In genomic region chr4:30600246-30600645, GRCh38 we compare ENCODE assay signal across 15 cellular contexts.
DNase-seq lines count a peak whose midpoint lies in the region; FAIRE-seq and TF ChIP-seq lines count a peak whose summit lies in the region.
"Had no signal": no experiment of that assay in that cellular context is flagged by ENCODE, and none has a peak within 500 bp of the region (broad histone marks: within the 10 kb centered on the region; RNA-seq: fewer than 3 reads in every experiment).

No MANE protein-coding gene starts in this region.

- peak overlapping the region; percentile 92 for H3K27ac Mint-ChIP-seq in astrocyte (ENCODE audit: unreplicated experiment)
- H3K27ac Mint-ChIP-seq: CD4-positive, alpha-beta memory T cell had no signal

- no peaks in the 10 kb centered on the region for H3K9me3 Mint-ChIP-seq in astrocyte (ENCODE audit: unreplicated experiment)

- H3K27ac ChIP-seq in astrocyte (ENCODE audit: low read depth, low read length), result no peak overlapping the region
- H3K27ac ChIP-seq in tibial artery, result no peak overlapping the region
- H3K27ac ChIP-seq: cardiac muscle cell, parathyroid adenoma had no signal

- peaks cover 13% of the 10 kb centered on the region for H3K4me1 Mint-ChIP-seq in astrocyte (ENCODE audit: low read depth, unreplicated experiment)
- H3K4me1 Mint-ChIP-seq: CD4-positive, alpha-beta memory T cell had no signal

- H3K4me1 ChIP-seq in astrocyte (ENCODE audit: insufficient read depth, low read length), result no peaks in the 10 kb centered on the region
- no peaks in the 10 kb centered on the region for H3K4me1 ChIP-seq in BE2C
- H3K4me1 ChIP-seq in tibial artery, result no peaks in the 10 kb centered on the region
- H3K4me1 ChIP-seq: parathyroid adenoma had no signal

- H4K20me1 ChIP-seq in astrocyte (ENCODE audit: insufficient read depth, low read length), result no peaks in the 10 kb centered on the region

- H3K79me2 ChIP-seq in astrocyte (ENCODE audit: insufficient read depth, low read length), result no peaks in the 10 kb centered on the region
- H3K79me2 ChIP-seq: parathyroid adenoma had no signal

- TF ChIP-seq CTCF in astrocyte (IDR thresholded peaks at IDR 0.05; ENCODE audit: insufficient read depth, low read depth, low read length) (no peak), GM10266 (IDR thresholded peaks at IDR 0.05; ENCODE audit: control insufficient read depth, insufficient read depth, low read depth, missing control alignments) (no peak), BE2C (IDR thresholded peaks at IDR 0.05; ENCODE audit: low read depth, low read length) (no peak), tibial artery (IDR thresholded peaks at IDR 0.05) (no peak)

- FAIRE-seq in astrocyte (lab: Jason Lieb, UNC), result no peak
- FAIRE-seq: A204.1 had no signal

- no peaks in the 10 kb centered on the region for H3K36me3 ChIP-seq in astrocyte (ENCODE audit: insufficient read depth, low read length)
- H3K36me3 ChIP-seq in BE2C, result no peaks in the 10 kb centered on the region
- no peaks in the 10 kb centered on the region for H3K36me3 ChIP-seq in tibial artery
- H3K36me3 ChIP-seq: cardiac muscle cell had no signal

- no peak overlapping the region for H3K9ac ChIP-seq in astrocyte (ENCODE audit: low read length)
- H3K9ac ChIP-seq: parathyroid adenoma had no signal

- H3K4me3 ChIP-seq in astrocyte (ENCODE audit: insufficient read depth, low read depth, low read length) (no peak overlapping the region), BE2C (ENCODE audit: low read depth, low read length) (no peak overlapping the region), tibial artery (no peak overlapping the region)
- H3K4me3 ChIP-seq: cardiac muscle cell had no signal

- H3K9me3 ChIP-seq in astrocyte (ENCODE audit: insufficient read depth, low read depth, low read length) (no peaks in the 10 kb centered on the region), BE2C (no peaks in the 10 kb centered on the region), tibial artery (no peaks in the 10 kb centered on the region)

- no peaks in the 10 kb centered on the region for H3K36me3 Mint-ChIP-seq in astrocyte (ENCODE audit: low read depth, unreplicated experiment)
- H3K36me3 Mint-ChIP-seq: CD4-positive, alpha-beta memory T cell had no signal

- H3K4me2 ChIP-seq in astrocyte (ENCODE audit: low read length), result no peak overlapping the region

- H3K27me3 ChIP-seq in astrocyte (ENCODE audit: insufficient read depth, low read length) (no peaks in the 10 kb centered on the region), BE2C (no peaks in the 10 kb centered on the region), tibial artery (no peaks in the 10 kb centered on the region)
- H3K27me3 ChIP-seq: cardiac muscle cell had no signal

- no peak overlapping the region for H3K4me3 Mint-ChIP-seq in astrocyte (ENCODE audit: unreplicated experiment)
- H3K4me3 Mint-ChIP-seq: CD4-positive, alpha-beta memory T cell had no signal

- H3K27me3 Mint-ChIP-seq in astrocyte (ENCODE audit: low read depth, unreplicated experiment), result no peaks in the 10 kb centered on the region
- H3K27me3 Mint-ChIP-seq: CD4-positive, alpha-beta memory T cell had no signal

- H2AFZ ChIP-seq in astrocyte (ENCODE audit: low read depth, low read length), result no peak overlapping the region
- H2AFZ ChIP-seq: parathyroid adenoma had no signal

- intact Hi-C loops in tibial artery (cut with DNase I; ENCODE audit: low total_unique reads), result no loop called here

- DNase-seq in NCI-H82 (lab: John Stamatoyannopoulos, UW) (peak; percentile 22), NCI-H82 treated with DMSO at 0.1 percent for 48 hours (lab: John Stamatoyannopoulos, UW; ENCODE audit: unreplicated experiment) (no peak), astrocyte (ENCODE audit: low read depth) (peak; percentile 26), glomerular visceral epithelial cell (ENCODE audit: extremely low spot score) (peak; percentile 18), GM10266 (ENCODE audit: extremely low spot score) (no peak), NCI-H128 (lab: John Stamatoyannopoulos, UW; ENCODE audit: unreplicated experiment) (no peak), BE2C (no peak), tibial artery (no peak)
- DNase-seq: CD4-positive, alpha-beta memory T cell; NCI-H187 treated with DMSO at 0.1 percent for 48 hours; NCI-H748 treated with DMSO at 0.1 percent for 48 hours; stimulated activated CD4-positive, alpha-beta T cell treated with anti-CD3 and anti-CD28 coated beads, Interleukin-12 subunit alpha, Interleukin-12 subunit beta, amount 100 ng/mL, for 4 hours had no signal

Comparison
In these comparisons a context has a peak if more than half of its experiments do, and no peak if none do; other contexts are left out.
1. DNase-seq: peak in NCI-H82 (single experiment), astrocyte (single experiment) and glomerular visceral epithelial cell (single experiment); none in NCI-H82 treated with DMSO at 0.1 percent for 48 hours (single experiment), GM10266 (single experiment), NCI-H128 (single experiment), BE2C (single experiment) and tibial artery (0 of 2).